In the genomic region with DNA sequence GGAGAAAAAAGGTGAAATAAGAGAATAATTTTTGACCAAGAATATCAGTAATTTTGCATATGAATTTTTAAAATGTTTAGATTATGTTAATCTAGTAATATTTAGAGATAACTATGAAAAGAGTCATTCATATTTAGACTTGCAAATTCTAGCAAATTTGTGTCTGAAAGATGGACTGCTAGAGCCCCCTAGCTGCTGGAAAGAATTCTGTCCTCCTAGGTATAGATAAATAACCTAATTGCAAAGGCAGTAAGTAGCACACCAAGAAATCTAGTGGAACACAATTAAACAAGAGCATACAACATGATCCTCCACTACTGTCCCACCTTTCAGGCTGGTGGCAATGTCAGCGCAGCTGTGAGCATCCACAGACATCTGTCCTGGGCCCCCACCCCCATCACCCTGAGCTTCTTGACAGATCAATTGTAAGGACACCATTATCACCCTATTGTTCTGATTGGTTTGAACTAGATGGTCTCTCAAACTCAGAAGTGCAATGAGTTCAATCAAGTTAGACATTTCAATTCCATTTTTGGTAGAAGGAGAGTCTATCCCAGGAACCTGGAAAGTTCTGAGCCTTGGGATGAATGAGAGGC, we compare ENCODE assay signal across 9 cellular contexts. TPM values are rescaled to one million over a fixed set of nuclear protein-coding genes. Genes with fewer than 3 reads are reported as not detected.
A peak's percentile ranks its signal among the peaks of the same experiment; 100 is the strongest.
DNase-seq lines count a peak whose midpoint lies in the region; ATAC-seq and TF ChIP-seq lines count a peak whose summit lies in the region.
"Had no signal": no experiment of that assay in that cellular context is flagged by ENCODE, and none has a peak within 500 bp of the region (broad histone marks: within the 10 kb centered on the region; RNA-seq: fewer than 3 reads in every experiment).

No MANE protein-coding gene starts in this region.

- H3K23me2 ChIP-seq in H9 (ENCODE audit: insufficient read length, low read depth, low read length, poor library complexity, severe bottlenecking) = no peaks in the 10 kb centered on the region

- H4K91ac ChIP-seq in H9 (ENCODE audit: insufficient read length, low read depth, low read length) = no peak overlapping the region

- no peak overlapping the region for H2BK15ac ChIP-seq in H9 (ENCODE audit: low read depth, low read length)

- H3K36me3 Mint-ChIP-seq in H9 (ENCODE audit: insufficient read depth in 1 of 3, low read depth in 3 of 3) = no peaks in the 10 kb centered on the region

- H4K20me1 ChIP-seq in H9 (ENCODE audit: control insufficient read depth, insufficient read depth, insufficient read length) (no peaks in the 10 kb centered on the region), OCI-LY7 (ENCODE audit: insufficient read depth, low read length) (no peaks in the 10 kb centered on the region)

- no peaks in the 10 kb centered on the region for H3K27me3 ChIP-seq in H9 (ENCODE audit: insufficient read depth, low read length)

- H3K4me1 ChIP-seq in H9 (ENCODE audit: insufficient read depth, low read length) (no peaks in the 10 kb centered on the region; the same call in 1 of the 2 replicates), OCI-LY7 (ENCODE audit: insufficient read depth, low read length, poor library complexity, severe bottlenecking) (no peaks in the 10 kb centered on the region)

- BruUV-seq in OCI-LY7 (replicated peaks; lab: Mats Ljungman, UMichigan) = no TSS peak

- no peak overlapping the region for H3K4me3 Mint-ChIP-seq in H9
- H3K4me3 Mint-ChIP-seq: stimulated activated naive CD8-positive, alpha-beta T cell treated with anti-CD3 and anti-CD28 coated beads, Interleukin-15, Interleukin-2, amounts not matched to agents 100 ng/mL and 50 ng/mL, for 24 hours had no signal

- H2AK5ac ChIP-seq in H9 (ENCODE audit: insufficient read length, low read length) = no peak overlapping the region

- no peak overlapping the region for H3K4me3 ChIP-seq in OCI-LY7 (ENCODE audit: low read depth, low read length, poor library complexity, severe bottlenecking)

- H2BK12ac ChIP-seq in H9 (ENCODE audit: insufficient read length, low read depth, low read length) = no peak overlapping the region

- CTCF ChIA-PET in OCI-LY7 (lab: Charles Lee; ENCODE audit: unreplicated experiment) = no interaction called here

- peaks cover 0 to 2% of the 10 kb centered on the region in 2 experiments; a peak in 2 of 4 replicates for H3K4me1 Mint-ChIP-seq in H9

- DNase-seq in H9 (no peak), OCI-LY7 (ENCODE audit: low spot score) (peak; percentile 1), dermis microvascular lymphatic vessel endothelial cell (ENCODE audit: low read depth in 2 of 2) (peak; percentile 58 to 63), midbrain (lab: John Stamatoyannopoulos, UW) (peak; percentile 55)
- DNase-seq in central memory CD4-positive, alpha-beta T cell = no peak

- ATAC-seq in GM21825 (IDR thresholded peaks at IDR 0.05; ENCODE audit: unreplicated experiment) (no peak), HG03135 (IDR thresholded peaks at IDR 0.05; ENCODE audit: unreplicated experiment) (no peak)

- no peaks in the 10 kb centered on the region for H3K79me1 ChIP-seq in H9 (ENCODE audit: insufficient read depth, low read depth, low read length, poor library complexity, severe bottlenecking)

- H3K9me3 ChIP-seq in H9 (ENCODE audit: control insufficient read depth, low read depth, low read length) (no peaks in the 10 kb centered on the region), OCI-LY7 (ENCODE audit: low read length) (no peaks in the 10 kb centered on the region)

- H2BK20ac ChIP-seq in H9 (ENCODE audit: low read depth, low read length, poor library complexity, severe bottlenecking) = no peak overlapping the region

- H3K4ac ChIP-seq in H9 (ENCODE audit: low read depth, low read length) = no peak overlapping the region

- no peak overlapping the region for H3K9ac ChIP-seq in H9 (ENCODE audit: extremely low read depth, insufficient read length, low read length)

- H3K9me2 ChIP-seq in OCI-LY7 (ENCODE audit: insufficient read depth, low read length) = no peaks in the 10 kb centered on the region

- H2BK120ac ChIP-seq in H9 (ENCODE audit: low read depth, low read length, poor library complexity, severe bottlenecking) = no peak overlapping the region

- no peak overlapping the region for H4K8ac ChIP-seq in H9 (replicated peaks; ENCODE audit: insufficient read length, low read depth, low read length)

- H3K23ac ChIP-seq in H9 (ENCODE audit: insufficient read length, low read depth, low read length) = no peak overlapping the region

- H3K56ac ChIP-seq in H9 (ENCODE audit: insufficient read length, low read depth, low read length) = no peak overlapping the region

- H3K27me3 Mint-ChIP-seq in H9 (ENCODE audit: low read depth) = peaks cover 3% of the 10 kb centered on the region

- H3K27ac Mint-ChIP-seq in H9 = no peak overlapping the region
- H3K27ac Mint-ChIP-seq: stimulated activated naive CD8-positive, alpha-beta T cell treated with anti-CD3 and anti-CD28 coated beads, Interleukin-15, Interleukin-2, amounts not matched to agents 100 ng/mL and 50 ng/mL, for 24 hours had no signal

- H3K79me2 ChIP-seq in H9 (ENCODE audit: insufficient read depth, low read length) = no peaks in the 10 kb centered on the region
- H3K79me2 ChIP-seq in OCI-LY7 (ENCODE audit: insufficient read depth, low read depth, low read length) = no peaks in the 10 kb centered on the region

- no peak overlapping the region for H3K14ac ChIP-seq in H9 (ENCODE audit: insufficient read depth, low read length)

- H2BK5ac ChIP-seq in H9 (ENCODE audit: insufficient read length, low read length) = no peak overlapping the region

- no peaks in the 10 kb centered on the region for H3K36me3 ChIP-seq in OCI-LY7 (ENCODE audit: insufficient read depth, low read length)

- H3K27ac ChIP-seq in C4-2B (no peak overlapping the region), H9 (ENCODE audit: insufficient read length, low read depth, low read length) (no peak overlapping the region), OCI-LY7 (ENCODE audit: low read depth, low read length, poor library complexity, severe bottlenecking) (no peak overlapping the region)

- peaks cover 2 to 8% of the 10 kb centered on the region in 2 experiments; a peak in 2 of 5 replicates for H3K9me3 Mint-ChIP-seq in H9
- H3K9me3 Mint-ChIP-seq: stimulated activated naive CD8-positive, alpha-beta T cell treated with anti-CD3 and anti-CD28 coated beads, Interleukin-15, Interleukin-2, amounts not matched to agents 100 ng/mL and 50 ng/mL, for 24 hours had no signal

- no CpG with 5 or more reads among the region's 1 CpG for WGBS in H9 (ENCODE audit: extremely low coverage, insufficient read length, low lambda C conversion rate)

- H4K5ac ChIP-seq in H9 (ENCODE audit: insufficient read length, low read depth, low read length) = no peak overlapping the region

- no peak overlapping the region for H3K18ac ChIP-seq in H9 (ENCODE audit: insufficient read length, low read depth, low read length)

- H2AFZ ChIP-seq in H9 (ENCODE audit: low read length) (no peak overlapping the region), OCI-LY7 (ENCODE audit: low read length) (no peak overlapping the region)

- intact Hi-C loops in OCI-LY7 (cut with micrococcal nuclease; ENCODE audit: unreplicated experiment) = no loop called here

- TF ChIP-seq CTCF in C4-2B (conservative IDR thresholded peaks at IDR 0.05) (peak; percentile 83), H9 (conservative IDR thresholded peaks at IDR 0.05) (peak; percentile 88), OCI-LY7 (conservative IDR thresholded peaks at IDR 0.05; ENCODE audit: low read length) (peak; percentile 66)

- no peak overlapping the region for H3T11ph ChIP-seq in H9 (ENCODE audit: low read length)

- POLR2A ChIA-PET in OCI-LY7 (lab: Charles Lee) = no interaction called here

- H3K4me2 ChIP-seq in H9 (ENCODE audit: insufficient read depth, insufficient read length, low read length) = no peak overlapping the region
- no peak overlapping the region for H3K4me2 ChIP-seq in OCI-LY7 (ENCODE audit: low read length)

RNA-seq across cellular contexts. Expression of a gene that starts 15.0 kb away (rescaled TPM):
- total RNA-seq in H9 (2021) (0.24 and 0.59 TPM in 2 replicates), OCI-LY7 (2022) (not detected in 2 replicates), dermis microvascular lymphatic vessel endothelial cell (10.5 and 12.0 TPM in 2 replicates)
- total RNA-seq in OCI-LY7 (2014; rRNA removed; shearing (Covaris generic)) = not detected in 2 replicates

RNA-seq across cellular contexts. Expression of a gene that starts 36.2 kb away (rescaled TPM):
- 1.3 and 1.8 TPM in 2 replicates for total RNA-seq in H9 (2021)
- not detected in 2 replicates for total RNA-seq in OCI-LY7 (2014; rRNA removed; shearing (Covaris generic))
- total RNA-seq in OCI-LY7 (2022) = not detected in 2 replicates
- total RNA-seq in dermis microvascular lymphatic vessel endothelial cell = not detected in 2 replicates

Comparison
In these comparisons a context has a peak if more than half of its experiments do, and no peak if none do; other contexts are left out.
1. DNase-seq: peak in OCI-LY7 (single experiment), dermis microvascular lymphatic vessel endothelial cell (2 of 2) and midbrain (single experiment); none in H9 (single experiment) and central memory CD4-positive, alpha-beta T cell (single experiment).
2. Peak in every context shown above with its lines, with median percentiles within 50 percentile points of each other: CTCF ChIP-seq.